Comparison of ENCODE assay signal across 9 cellular contexts in the genomic region with DNA sequence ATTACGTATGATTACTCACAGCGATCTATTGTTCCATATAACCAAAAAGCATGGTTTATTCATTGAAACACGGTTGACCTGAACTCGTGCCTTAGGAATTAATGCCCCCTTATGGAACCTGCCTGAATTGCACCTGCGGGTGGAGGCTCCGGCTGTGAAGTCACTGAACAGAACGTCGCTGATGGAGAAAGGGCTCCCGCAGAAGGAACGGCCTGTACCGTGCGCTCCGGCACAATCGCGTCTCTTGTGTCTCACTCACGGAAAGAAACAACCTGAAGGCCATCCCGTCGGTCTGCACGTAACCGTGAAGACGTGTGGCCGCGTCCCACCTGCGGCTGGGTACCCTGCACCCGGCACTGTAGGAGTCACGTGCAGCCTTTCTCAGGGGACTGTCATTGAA.
A peak's percentile ranks its signal among the peaks of the same experiment; 100 is the strongest.
DNase-seq lines count a peak whose midpoint lies in the region; ATAC-seq and TF ChIP-seq lines count a peak whose summit lies in the region.
"Had no signal": no experiment of that assay in that cellular context is flagged by ENCODE, and none has a peak within 500 bp of the region (broad histone marks: within the 10 kb centered on the region; RNA-seq: fewer than 3 reads in every experiment).

No MANE protein-coding gene starts in this region.

- no peak overlapping the region for H3K9ac ChIP-seq in NT2/D1 (ENCODE audit: insufficient read length, low read depth)

- H3K4me3 ChIP-seq in HEK293 (ENCODE audit: low read depth, low read length): no peak overlapping the region
- H3K4me3 ChIP-seq in NT2/D1 (ENCODE audit: insufficient read length, low read depth): no peak overlapping the region
- H3K4me3 ChIP-seq in esophagus muscularis mucosa: no peak overlapping the region

- H3K36me3 ChIP-seq in HEK293 (ENCODE audit: control insufficient read depth in 2 of 2, insufficient read depth in 1 of 2, low read length in 2 of 2): peaks cover 0 to 16% of the 10 kb centered on the region in 2 experiments; a peak in 1 of 3 replicates
- H3K36me3 ChIP-seq in NT2/D1 (ENCODE audit: insufficient read depth, insufficient read length, low read length): peaks cover 24% of the 10 kb centered on the region
- H3K36me3 ChIP-seq in esophagus muscularis mucosa: peaks cover 0 to 30% (median 23%) of the 10 kb centered on the region in 4 donors

- POLR2A ChIA-PET in HEK293 (lab: Yijun Ruan, JAX): no interaction called here

- H3K4me1 Mint-ChIP-seq in nephron progenitor cell: peaks cover 10% of the 10 kb centered on the region

- CTCF ChIA-PET in HEK293 (lab: Yijun Ruan, JAX): interaction anchor here (0.8 to 8.9 kb wide), 9 partner anchors 10 to 168 kb away, joined by 3 to 139 read pairs (median 4); no protein-coding TSS in a partner anchor

- peaks cover 7% of the 10 kb centered on the region for H3K36me3 Mint-ChIP-seq in nephron progenitor cell (ENCODE audit: low read depth)

- H3K27me3 ChIP-seq in NT2/D1 (ENCODE audit: insufficient read depth, insufficient read length) (no peaks in the 10 kb centered on the region), esophagus muscularis mucosa (peaks cover 0 to 15% (median 0%) of the 10 kb centered on the region in 4 donors)

- H3K4me3 Mint-ChIP-seq in nephron progenitor cell: peak overlapping the region; percentile 38
- H3K4me3 Mint-ChIP-seq: activated naive CD8-positive, alpha-beta T cell had no signal

- no peaks in the 10 kb centered on the region for H3K4me1 ChIP-seq in HEK293 (ENCODE audit: control insufficient read depth, insufficient read depth, low read length)
- H3K4me1 ChIP-seq in NT2/D1 (ENCODE audit: insufficient read depth, insufficient read length): peaks cover 5% of the 10 kb centered on the region
- peaks cover 15 to 28% (median 24%) of the 10 kb centered on the region in 4 donors for H3K4me1 ChIP-seq in esophagus muscularis mucosa

- WGBS in esophagus muscularis mucosa: 47% methylated on average over 17 of the region's 26 CpGs

- H3K27ac ChIP-seq in HEK293 (ENCODE audit: extremely low read depth, low read depth, low read length) (no peak overlapping the region), esophagus muscularis mucosa (replicated peaks in 1 of 4) (no peak overlapping the region), substantia nigra (ENCODE audit: low read depth, low read length, poor library complexity, severe bottlenecking) (no peak overlapping the region)

- in situ Hi-C loops in Caki2 (cut with HindIII; ENCODE audit: low pct_unique_long_range_greater_than_20kb, low sequenced_read_pairs): no loop called here

- DNase-seq in Caki2 (ENCODE audit: low read depth) (peak; percentile 32), NT2/D1 (ENCODE audit: low read depth, low spot score) (peak; percentile 13), activated T-cell treated with anti-CD3 and anti-CD28 coated beads for 1 hour (ENCODE audit: low read depth) (peak; percentile 70), esophagus muscularis mucosa (ENCODE audit: extremely low spot score) (no peak), nephron progenitor cell (peak; percentile 83), substantia nigra (lab: John Stamatoyannopoulos, UW) (peak in 30 of 49 donors; percentile 10 to 77 (median 41))

- TF ChIP-seq CTCF in HEK293 (tag by site-specific recombination; IDR thresholded peaks at IDR 0.05) (peak; percentile 59; the same call in 1 of the 2 replicates), esophagus muscularis mucosa (IDR thresholded peaks at IDR 0.05) (peak; percentile 88 to 99 (median 90)), nephron progenitor cell (IDR thresholded peaks at IDR 0.05) (peak; percentile 95)

- no peak for TF ChIP-seq EP300 in esophagus muscularis mucosa (IDR thresholded peaks at IDR 0.05)

- peaks cover 38% of the 10 kb centered on the region for H3K27me3 Mint-ChIP-seq in nephron progenitor cell (ENCODE audit: low read depth, poor library complexity)
- H3K27me3 Mint-ChIP-seq: activated naive CD8-positive, alpha-beta T cell had no signal

- peaks cover 3% of the 10 kb centered on the region for H3K9me3 Mint-ChIP-seq in nephron progenitor cell

- ATAC-seq in HG03045 (IDR thresholded peaks at IDR 0.05; ENCODE audit: unreplicated experiment): no peak

- H3K9me3 ChIP-seq in HEK293 (ENCODE audit: control insufficient read depth, insufficient read depth, low read depth, low read length) (no peaks in the 10 kb centered on the region), NT2/D1 (ENCODE audit: insufficient read depth, low read length) (no peaks in the 10 kb centered on the region), esophagus muscularis mucosa (no peaks in the 10 kb centered on the region)

- no peak overlapping the region for H3K27ac Mint-ChIP-seq in nephron progenitor cell
- H3K27ac Mint-ChIP-seq: activated naive CD8-positive, alpha-beta T cell had no signal

- intact Hi-C loops in esophagus muscularis mucosa (cut with DNase I): loop anchor here (2.0 kb wide), 1 partner anchor 148 kb away; no protein-coding TSS in a partner anchor

- no peak for TF ChIP-seq POLR2A in esophagus muscularis mucosa (IDR thresholded peaks at IDR 0.05; ENCODE audit: low read depth)

TF ChIP-seq in HEK293, 187 proteins besides CTCF, POLR2A, EP300 and RAD21:
- TF ChIP-seq, protein P1, sequence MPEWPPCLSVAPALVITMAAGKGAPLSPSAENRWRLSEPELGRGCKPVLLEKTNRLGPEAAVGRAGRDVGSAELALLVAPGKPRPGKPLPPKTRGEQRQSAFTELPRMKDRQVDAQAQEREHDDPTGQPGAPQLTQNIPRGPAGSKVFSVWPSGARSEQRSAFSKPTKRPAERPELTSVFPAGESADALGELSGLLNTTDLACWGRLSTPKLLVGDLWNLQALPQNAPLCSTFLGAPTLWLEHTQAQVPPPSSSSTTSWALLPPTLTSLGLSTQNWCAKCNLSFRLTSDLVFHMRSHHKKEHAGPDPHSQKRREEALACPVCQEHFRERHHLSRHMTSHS (tag by site-specific recombination; IDR thresholded peaks at IDR 0.05): no peak
- TF ChIP-seq ZNF530 (tag by site-specific recombination; IDR thresholded peaks at IDR 0.05; ENCODE audit: low read depth) (no peak), ZNF2 (tag by site-specific recombination; IDR thresholded peaks at IDR 0.05) (0 out of 2 replicates have a peak, but pooled peaks have one; percentile 21), ZNF76 (tag by site-specific recombination; IDR thresholded peaks at IDR 0.05; ENCODE audit: borderline replicate concordance, low read depth) (no peak), ZNF114 (tag by site-specific recombination; IDR thresholded peaks at IDR 0.05) (no peak), PRDM1 (tag by site-specific recombination; IDR thresholded peaks at IDR 0.05) (no peak), HOXC10 (CRISPR knock-in tag; IDR thresholded peaks at IDR 0.05) (no peak), ZNF48 (tag by site-specific recombination; IDR thresholded peaks at IDR 0.05) (no peak), ZNF585B (tag by site-specific recombination; IDR thresholded peaks at IDR 0.05) (no peak), ZNF654 (tag by site-specific recombination; IDR thresholded peaks at IDR 0.05; ENCODE audit: low read depth) (peak; percentile 70), ZNF221 (tag by site-specific recombination; IDR thresholded peaks at IDR 0.05; ENCODE audit: borderline replicate concordance) (no peak), SCRT2 (tag by site-specific recombination; IDR thresholded peaks at IDR 0.05) (peak; percentile 54; the same call in 1 of the 2 replicates), SCRT1 (tag by site-specific recombination; IDR thresholded peaks at IDR 0.05; ENCODE audit: borderline replicate concordance) (peak; percentile 89), ZNF549 (tag by site-specific recombination; IDR thresholded peaks at IDR 0.05) (no peak), ZNF473 (tag by site-specific recombination; IDR thresholded peaks at IDR 0.05) (no peak), ZNF501 (tag by site-specific recombination; IDR thresholded peaks at IDR 0.05) (0 out of 2 replicates have a peak, but pooled peaks have one; percentile 40), ZNF416 (tag by site-specific recombination; IDR thresholded peaks at IDR 0.05) (no peak)
- TF ChIP-seq, protein P2, sequence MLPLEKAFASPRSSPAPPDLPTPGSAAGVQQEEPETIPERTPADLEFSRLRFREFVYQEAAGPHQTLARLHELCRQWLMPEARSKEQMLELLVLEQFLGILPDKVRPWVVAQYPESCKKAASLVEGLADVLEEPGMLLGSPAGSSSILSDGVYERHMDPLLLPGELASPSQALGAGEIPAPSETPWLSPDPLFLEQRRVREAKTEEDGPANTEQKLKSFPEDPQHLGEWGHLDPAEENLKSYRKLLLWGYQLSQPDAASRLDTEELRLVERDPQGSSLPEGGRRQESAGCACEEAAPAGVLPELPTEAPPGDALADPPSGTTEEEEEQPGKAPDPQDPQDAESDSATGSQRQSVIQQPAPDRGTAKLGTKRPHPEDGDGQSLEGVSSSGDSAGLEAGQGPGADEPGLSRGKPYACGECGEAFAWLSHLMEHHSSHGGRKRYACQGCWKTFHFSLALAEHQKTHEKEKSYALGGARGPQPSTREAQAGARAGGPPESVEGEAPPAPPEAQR (tag by site-specific recombination; IDR thresholded peaks at IDR 0.05): no peak
